Comparison of ENCODE assay signal across 1 cellular context in genomic region chrX:69136546-69137331, GRCh38.
TF ChIP-seq lines count a peak whose summit lies in the region.

No MANE protein-coding gene starts in this region.

TF ChIP-seq in GM23338, 12 proteins besides CTCF, POLR2A, EP300 and RAD21 (continued from another document):
- TF ChIP-seq ZNF114 (CRISPR knock-in tag; IDR thresholded peaks at IDR 0.05) (no peak), POLR2AphosphoS5 (IDR thresholded peaks at IDR 0.05; ENCODE audit: low read depth) (no peak), ETS1 (IDR thresholded peaks at IDR 0.05) (no peak), REST (IDR thresholded peaks at IDR 0.05; ENCODE audit: unreplicated experiment) (no peak), ZNF331 (CRISPR knock-in tag; IDR thresholded peaks at IDR 0.05; ENCODE audit: low read depth) (no peak), STAT1 (IDR thresholded peaks at IDR 0.05; ENCODE audit: unreplicated experiment) (no peak), NANOG (IDR thresholded peaks at IDR 0.05; ENCODE audit: borderline replicate concordance) (no peak), JUNB (IDR thresholded peaks at IDR 0.05; ENCODE audit: unreplicated experiment) (no peak), EZH2phosphoT487 (IDR thresholded peaks at IDR 0.05; ENCODE audit: unreplicated experiment) (no peak)
TF ChIP-seq in GM23338: peak in this region for 0.
